In genomic region chr1:3469104-3469848, GRCh38 we compare ENCODE assay signal across 13 cellular contexts. TPM values are rescaled to one million over a fixed set of nuclear protein-coding genes. Genes with fewer than 3 reads are reported as not detected.
"Had no signal": no experiment of that assay in that cellular context is flagged by ENCODE, and none has a peak within 500 bp of the region (broad histone marks: within the 10 kb centered on the region; RNA-seq: fewer than 3 reads in every experiment).

No MANE protein-coding gene starts in this region.

- DNase-seq: activated B cell treated with CpG ODN at 0.5 μM for 24 hours; activated CD4-positive, alpha-beta T cell treated with anti-CD3 and anti-CD28 coated beads, Interleukin-2, amount 10 ng/mL, durations not matched to agents 24 days and 14 days; activated naive CD4-positive, alpha-beta T cell treated with anti-CD3 and anti-CD28 coated beads, Interleukin-2, amount 50 U/mL, for 16 hours; activated T-cell treated with anti-CD3 and anti-CD28 coated beads for 4 hours; amniotic stem cell; immature natural killer cell; stimulated activated naive B cell treated with anti-CD40 and anti-IgM and Interleukin-4, amounts not matched to agents 10 μg/mL and 1 μg/mL and 100 μg/mL, for 72 hours; substantia nigra had no signal

- H3K4me3 ChIP-seq: SK-N-MC, smooth muscle cell had no signal

- H3K4me2 ChIP-seq: smooth muscle cell had no signal

- H3K27ac ChIP-seq: SK-N-MC had no signal

- FAIRE-seq: endometrium had no signal

- ATAC-seq: activated T-helper 17 cell treated with anti-CD3 and anti-CD28 coated beads, Interleukin-2, amount 50 U/mL, for 72 hours; esophagus mucosa; stimulated activated naive B cell treated with anti-CD40 and anti-IgM and Interleukin-4, amounts not matched to agents 10 μg/mL and 1 μg/mL and 100 μg/mL, for 72 hours had no signal

RNA-seq across cellular contexts. Expression of gene ARHGEF16, which starts 14.8 kb away (rescaled TPM):
- total RNA-seq: activated B cell treated with CpG ODN at 0.5 μM for 24 hours; activated CD4-positive, alpha-beta T cell treated with anti-CD3 and anti-CD28 coated beads, Interleukin-2, amount 10 ng/mL, durations not matched to agents 24 days and 14 days had no signal
- polyA plus RNA-seq: immature natural killer cell had no signal
